Comparison of ENCODE assay signal across 1 cellular context in genomic region chr7:135978624-135979023, GRCh38.
TF ChIP-seq lines count a peak whose summit lies in the region.

No MANE protein-coding gene starts in this region.

TF ChIP-seq in SK-N-SH treated with all-trans-retinoic acid at 6 μM for 48 hours, 23 proteins besides CTCF, POLR2A, EP300 and RAD21 (continued from another document):
- no peak for TF ChIP-seq CSRNP3 (CRISPR knock-in tag; IDR thresholded peaks at IDR 0.05)
- no peak for TF ChIP-seq SNAI2 (CRISPR knock-in tag; IDR thresholded peaks at IDR 0.05)
- TF ChIP-seq OSR1 (CRISPR knock-in tag; IDR thresholded peaks at IDR 0.05), result no peak
- no peak for TF ChIP-seq ZFP3 (CRISPR knock-in tag; IDR thresholded peaks at IDR 0.05)
- TF ChIP-seq TOX (CRISPR knock-in tag; IDR thresholded peaks at IDR 0.05; ENCODE audit: borderline replicate concordance), result no peak
- TF ChIP-seq RARB (CRISPR knock-in tag; IDR thresholded peaks at IDR 0.05), result no peak
- TF ChIP-seq ESRRG (CRISPR knock-in tag; IDR thresholded peaks at IDR 0.05), result no peak
